In the genomic region with DNA sequence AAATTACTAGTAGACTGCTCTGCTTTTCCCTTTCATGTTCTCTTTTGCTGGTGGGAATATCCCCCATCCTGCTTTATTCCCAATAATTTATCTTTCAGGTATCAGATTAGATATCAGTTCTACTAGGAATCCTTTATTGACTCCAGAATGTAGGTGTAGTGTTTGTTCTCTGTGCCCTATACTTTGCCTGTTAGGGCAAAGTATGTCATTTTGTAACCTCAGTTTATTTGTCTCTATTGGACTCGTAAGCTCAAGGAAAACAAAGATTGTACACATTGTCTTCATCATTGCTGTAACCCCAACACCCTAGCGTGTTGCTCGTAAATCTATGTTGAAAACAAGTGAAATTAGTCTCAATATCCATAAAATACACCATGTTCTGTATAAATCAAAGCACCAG, we compare ENCODE assay signal across 27 cellular contexts.
"Had no signal": no experiment of that assay in that cellular context is flagged by ENCODE, and none has a peak within 500 bp of the region (broad histone marks: within the 10 kb centered on the region; RNA-seq: fewer than 3 reads in every experiment).

No MANE protein-coding gene starts in this region.

- H3K4me1 ChIP-seq: suprapubic skin, testis, thyroid gland, tibial artery, tibial nerve, transverse colon, upper lobe of right lung, uterus had no signal

- H3K9me3 ChIP-seq: testis, thyroid gland had no signal

- ATAC-seq: stimulated activated effector memory CD8-positive, alpha-beta T cell treated with anti-CD3 and anti-CD28 coated beads, Interleukin-12 subunit alpha, Interleukin-12 subunit beta, amount 100 ng/mL, for 72 hours; stimulated activated memory B cell treated with anti-CD40 and anti-IgM and Interleukin-4, amounts not matched to agents 10 μg/mL and 1 μg/mL and 100 μg/mL, for 72 hours; stimulated activated naive B cell treated with anti-CD40 and anti-IgM and Interleukin-4, amounts not matched to agents 10 μg/mL and 1 μg/mL and 100 μg/mL, for 72 hours; stimulated activated naive CD8-positive, alpha-beta T cell treated with anti-CD3 and anti-CD28 coated beads, Interleukin-15, amount 100 ng/mL, for 72 hours; stimulated activated naive CD8-positive, alpha-beta T cell treated with anti-CD3 and anti-CD28 coated beads, Interleukin-15, Interleukin-2, amounts not matched to agents 100 U/mL and 50 U/mL, for 24 hours; upper lobe of right lung had no signal

- H3K27me3 ChIP-seq: stomach, suprapubic skin, testis, thyroid gland, tibial artery, tibial nerve, transverse colon, upper lobe of left lung, upper lobe of right lung, uterus, vagina had no signal

- H3K27ac ChIP-seq: stomach, suprapubic skin, testis, thoracic aorta, thyroid gland, tibial artery, tibial nerve, transverse colon, upper lobe of left lung, upper lobe of right lung, uterus, vagina had no signal

- H3K4me3 ChIP-seq: stomach, suprapubic skin, testis, thoracic aorta, thyroid gland, tibial artery, tibial nerve, transverse colon, upper lobe of left lung, upper lobe of right lung, uterus, vagina had no signal

- H3K36me3 ChIP-seq: suprapubic skin, thoracic aorta, thyroid gland, tibial nerve, upper lobe of left lung, upper lobe of right lung, uterus had no signal

- FAIRE-seq: urothelium cell line had no signal

- DNase-seq: stimulated activated CD4-positive, alpha-beta T cell treated with anti-CD3 and anti-CD28 coated beads, Interleukin-2, amount 100 ng/mL, for 48 hours; stimulated activated CD4-positive, alpha-beta T cell treated with anti-CD3 and anti-CD28 coated beads, Interleukin-4, amount 100 ng/mL, for 1 hour; stimulated activated CD4-positive, alpha-beta T cell treated with anti-CD3 and anti-CD28 coated beads, Interleukin-4, amount 100 ng/mL, for 24 hours; stimulated activated CD4-positive, alpha-beta T cell treated with anti-CD3 and anti-CD28 coated beads, Interleukin-4, amount 100 ng/mL, for 4 hours; stimulated activated CD8-positive, alpha-beta memory T cell treated with anti-CD3 and anti-CD28 coated beads, Interleukin-4, amount 100 ng/mL, for 48 hours; stimulated activated naive B cell treated with anti-CD40 and anti-IgM and Interleukin-4, amounts not matched to agents 10 μg/mL and 1 μg/mL and 100 μg/mL, for 72 hours; stimulated activated naive CD4-positive, alpha-beta T cell; stimulated activated naive CD4-positive, alpha-beta T cell treated with Interleukin-2 at 50 U/mL for 16 hours; stimulated activated naive CD8-positive, alpha-beta T cell treated with anti-CD3 and anti-CD28 coated beads, Interleukin-15, amount 100 ng/mL, for 72 hours; stimulated activated naive CD8-positive, alpha-beta T cell treated with anti-CD3 and anti-CD28 coated beads, Interleukin-15, Interleukin-2, amounts not matched to agents 100 U/mL and 50 U/mL, for 24 hours; stomach; substantia nigra; testis; thyroid gland; tibial artery; transverse colon; trophoblast cell; upper lobe of left lung; upper lobe of right lung; uterus had no signal
